1 cellular context compared by ENCODE assay signal in genomic region chr7:50633414-50633710, GRCh38.
TF ChIP-seq lines count a peak whose summit lies in the region.

No MANE protein-coding gene starts in this region.

TF ChIP-seq in IMR-90, 13 proteins besides CTCF, POLR2A, EP300 and RAD21 (continued from another document):
- TF ChIP-seq MAZ (IDR thresholded peaks at IDR 0.05; ENCODE audit: borderline replicate concordance, low read depth, low read length) = no peak
- TF ChIP-seq RFX5 (IDR thresholded peaks at IDR 0.05; ENCODE audit: low read depth, low read length) = no peak
- no peak for TF ChIP-seq USF2 (IDR thresholded peaks at IDR 0.05; ENCODE audit: low read depth, low read length)
- no peak for TF ChIP-seq SMC3 (IDR thresholded peaks at IDR 0.05; ENCODE audit: low read depth, low read length)
- TF ChIP-seq CEBPB (IDR thresholded peaks at IDR 0.05; ENCODE audit: low read depth, low read length) = no peak
- TF ChIP-seq NFE2L2 (IDR thresholded peaks at IDR 0.05; ENCODE audit: low read depth, low read length) = no peak
- TF ChIP-seq MAFK (IDR thresholded peaks at IDR 0.05; ENCODE audit: low read depth, low read length) = no peak
